1 cellular context compared by ENCODE assay signal in genomic region chr6:108904731-108905130, GRCh38.
TF ChIP-seq lines count a peak whose summit lies in the region.

No MANE protein-coding gene starts in this region.

TF ChIP-seq in GM12878, 131 proteins besides CTCF, POLR2A, EP300 and RAD21 (continued from another document and continues in another):
- TF ChIP-seq E4F1 (IDR thresholded peaks at IDR 0.05; ENCODE audit: borderline replicate concordance, partially characterized antibody): no peak
- TF ChIP-seq EZH2 (IDR thresholded peaks at IDR 0.05; ENCODE audit: borderline replicate concordance, control insufficient read depth, low read depth, low read length): no peak
- TF ChIP-seq FOXM1 (IDR thresholded peaks at IDR 0.05; ENCODE audit: low read depth, low read length): 0 out of 2 replicates have a peak, but pooled peaks have one; percentile 40
- TF ChIP-seq ESRRA (IDR thresholded peaks at IDR 0.05; ENCODE audit: low read length): no peak
- peak; percentile 54 for TF ChIP-seq NR2F1 (conservative IDR thresholded peaks at IDR 0.05)
- TF ChIP-seq ELK1 (IDR thresholded peaks at IDR 0.05; ENCODE audit: low read depth, low read length): no peak
- no peak for TF ChIP-seq ZNF622 (IDR thresholded peaks at IDR 0.05)
- TF ChIP-seq TAF1 (IDR thresholded peaks at IDR 0.05; ENCODE audit: borderline replicate concordance, low read depth, low read length): no peak
- peak; percentile 95 for TF ChIP-seq RUNX3 (IDR thresholded peaks at IDR 0.05; ENCODE audit: low read length)
- TF ChIP-seq USF2 (IDR thresholded peaks at IDR 0.05; ENCODE audit: borderline replicate concordance, low read depth, low read length): no peak; the same call in 1 of the 2 replicates
- TF ChIP-seq GABPA (IDR thresholded peaks at IDR 0.05; ENCODE audit: low read depth): no peak
- no peak for TF ChIP-seq CUX1 (IDR thresholded peaks at IDR 0.05; ENCODE audit: insufficient replicate concordance, low read depth, low read length)
- peak; percentile 84 for TF ChIP-seq TBL1XR1 (IDR thresholded peaks at IDR 0.05; ENCODE audit: low read depth, low read length)
- peak; percentile 38; the same call in 1 of the 2 replicates for TF ChIP-seq MEF2A (IDR thresholded peaks at IDR 0.05; ENCODE audit: insufficient read depth, low read depth, low read length)
- TF ChIP-seq MEF2B (IDR thresholded peaks at IDR 0.05; ENCODE audit: partially characterized antibody, poor library complexity, severe bottlenecking): peak; percentile 48
- TF ChIP-seq CEBPB (IDR thresholded peaks at IDR 0.05; ENCODE audit: borderline replicate concordance in 1 of 2, low read depth in 2 of 2, low read length in 2 of 2): 0 out of 4 replicates have a peak, but pooled peaks of 1 of the 2 experiments have one; percentile 44
- no peak for TF ChIP-seq USF1 (IDR thresholded peaks at IDR 0.05; ENCODE audit: borderline replicate concordance, extremely low read length, insufficient read depth, low read depth, low read length)
- no peak for TF ChIP-seq STAT3 (IDR thresholded peaks at IDR 0.05; ENCODE audit: low read depth, low read length)
- no peak for TF ChIP-seq ZNF207 (IDR thresholded peaks at IDR 0.05; ENCODE audit: borderline replicate concordance)
- peak; percentile 39; the same call in 1 of the 2 replicates for TF ChIP-seq ZNF217 (IDR thresholded peaks at IDR 0.05)
- no peak for TF ChIP-seq SPI1 (IDR thresholded peaks at IDR 0.05; ENCODE audit: borderline replicate concordance, insufficient read depth, low read depth, low read length)
- TF ChIP-seq MAX (IDR thresholded peaks at IDR 0.05; ENCODE audit: low read depth, low read length): no peak
- peak; percentile 58 for TF ChIP-seq DPF2 (IDR thresholded peaks at IDR 0.05)
- no peak for TF ChIP-seq ZBTB4 (CRISPR knock-in tag; IDR thresholded peaks at IDR 0.05)
- peak; percentile 92 for TF ChIP-seq TCF12 (IDR thresholded peaks at IDR 0.05; ENCODE audit: low read depth, low read length)
- TF ChIP-seq SP1 (IDR thresholded peaks at IDR 0.05; ENCODE audit: low read depth, low read length): peak; percentile 8
- TF ChIP-seq IRF5 (IDR thresholded peaks at IDR 0.05; ENCODE audit: borderline replicate concordance): no peak
- TF ChIP-seq IKZF2 (IDR thresholded peaks at IDR 0.05): peak; percentile 69 to 74
- TF ChIP-seq ATF2 (IDR thresholded peaks at IDR 0.05; ENCODE audit: low read length): peak; percentile 57
- TF ChIP-seq POLR2AphosphoS5 (IDR thresholded peaks at IDR 0.05; ENCODE audit: low read length): no peak
- TF ChIP-seq ZBED1 (IDR thresholded peaks at IDR 0.05; ENCODE audit: borderline replicate concordance): no peak
- TF ChIP-seq CREB1 (IDR thresholded peaks at IDR 0.05; ENCODE audit: low read depth): no peak
- TF ChIP-seq CBFB (IDR thresholded peaks at IDR 0.05; ENCODE audit: low read depth): 0 out of 2 replicates have a peak, but pooled peaks have one; percentile 55
- TF ChIP-seq EED (IDR thresholded peaks at IDR 0.05; ENCODE audit: low read depth): no peak
- peak; percentile 15; the same call in 1 of the 2 replicates for TF ChIP-seq BMI1 (IDR thresholded peaks at IDR 0.05; ENCODE audit: borderline replicate concordance)
- no peak for TF ChIP-seq ATF3 (IDR thresholded peaks at IDR 0.05; ENCODE audit: borderline replicate concordance, extremely low read depth, low read depth, low read length)
- TF ChIP-seq PAX5 (IDR thresholded peaks at IDR 0.05; ENCODE audit: borderline replicate concordance, low read depth, low read length): 0 out of 2 replicates have a peak, but pooled peaks have one; percentile 54
- peak; percentile 50 for TF ChIP-seq IKZF1 (conservative IDR thresholded peaks at IDR 0.05)
- TF ChIP-seq BRCA1 (IDR thresholded peaks at IDR 0.05; ENCODE audit: low read depth, low read length): no peak
- no peak for TF ChIP-seq CHD2 (IDR thresholded peaks at IDR 0.05; ENCODE audit: borderline replicate concordance, low read depth, low read length)
- no peak for TF ChIP-seq YBX1 (IDR thresholded peaks at IDR 0.05)
- TF ChIP-seq NKRF (conservative IDR thresholded peaks at IDR 0.05): no peak
- peak; percentile 46; the same call in 1 of the 2 replicates for TF ChIP-seq RAD51 (IDR thresholded peaks at IDR 0.05)
